ENCODE assay signal across 16 cellular contexts in the genomic region with DNA sequence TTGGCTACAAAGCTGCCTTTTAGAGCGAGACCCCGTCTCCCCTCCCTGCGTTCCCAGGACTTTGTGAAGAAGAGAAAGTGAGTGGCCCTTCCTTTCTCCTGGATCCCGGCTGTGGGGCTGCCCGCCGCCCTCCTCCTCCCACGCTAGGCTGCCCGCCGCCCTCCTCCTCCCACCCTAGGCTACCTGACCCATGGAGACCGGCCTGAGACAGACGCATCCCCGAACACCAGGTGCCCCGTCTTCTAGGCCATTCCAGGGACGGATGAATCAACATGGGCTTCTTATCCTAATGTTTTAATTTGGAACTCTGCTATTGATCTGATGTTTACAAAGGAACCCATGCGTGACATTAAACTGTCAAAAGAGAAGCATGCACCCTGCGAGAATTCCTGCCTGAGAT.
A peak's percentile ranks its signal among the peaks of the same experiment; 100 is the strongest.
DNase-seq lines count a peak whose midpoint lies in the region; ATAC-seq and TF ChIP-seq lines count a peak whose summit lies in the region.
"Had no signal": no experiment of that assay in that cellular context is flagged by ENCODE, and none has a peak within 500 bp of the region (broad histone marks: within the 10 kb centered on the region; RNA-seq: fewer than 3 reads in every experiment).

No MANE protein-coding gene starts in this region.

- peaks cover 3% of the 10 kb centered on the region for H3K4me1 Mint-ChIP-seq in activated naive CD8-positive, alpha-beta T cell treated with anti-CD3 and anti-CD28 coated beads, Interleukin-2, amount 10 ng/mL, durations not matched to agents 7 days and 5 days
- H3K4me1 Mint-ChIP-seq in activated naive CD8-positive, alpha-beta T cell treated with anti-CD3 and anti-CD28 coated beads, Interleukin-2, amount 50 U/mL, for 24 hours: peaks cover 9% of the 10 kb centered on the region
- H3K4me1 Mint-ChIP-seq in naive thymus-derived CD8-positive, alpha-beta T cell: peaks cover 0 to 14% (median 9%) of the 10 kb centered on the region in 4 donors

- no peak overlapping the region for H3K27ac Mint-ChIP-seq in activated naive CD8-positive, alpha-beta T cell treated with anti-CD3 and anti-CD28 coated beads, Interleukin-2, amount 10 ng/mL, durations not matched to agents 7 days and 5 days
- no peak overlapping the region for H3K27ac Mint-ChIP-seq in activated naive CD8-positive, alpha-beta T cell treated with anti-CD3 and anti-CD28 coated beads, Interleukin-2, amount 50 U/mL, for 24 hours
- peak overlapping the region in 2 of 10 donors; percentile 5 to 43 for H3K27ac Mint-ChIP-seq in naive thymus-derived CD8-positive, alpha-beta T cell
- H3K27ac Mint-ChIP-seq: stimulated activated memory B cell treated with anti-CD40 and anti-IgM and Interleukin-4, amounts not matched to agents 10 μg/mL and 1 μg/mL and 100 μg/mL, for 72 hours had no signal

- H3K4me1 ChIP-seq in iPS-20b (ENCODE audit: insufficient read depth, low read length) (peaks cover 13% of the 10 kb centered on the region), spleen (peaks cover 4 to 21% (median 11%) of the 10 kb centered on the region in 6 donors)
- H3K4me1 ChIP-seq: foreskin keratinocyte had no signal

- H3K36me3 Mint-ChIP-seq in activated naive CD8-positive, alpha-beta T cell treated with anti-CD3 and anti-CD28 coated beads, Interleukin-2, amount 10 ng/mL, durations not matched to agents 7 days and 5 days: no peaks in the 10 kb centered on the region
- no peaks in the 10 kb centered on the region for H3K36me3 Mint-ChIP-seq in activated naive CD8-positive, alpha-beta T cell treated with anti-CD3 and anti-CD28 coated beads, Interleukin-2, amount 50 U/mL, for 24 hours (ENCODE audit: low read depth)
- no peaks in the 10 kb centered on the region for H3K36me3 Mint-ChIP-seq in naive thymus-derived CD8-positive, alpha-beta T cell
- H3K36me3 Mint-ChIP-seq: stimulated activated memory B cell treated with anti-CD40 and anti-IgM and Interleukin-4, amounts not matched to agents 10 μg/mL and 1 μg/mL and 100 μg/mL, for 72 hours had no signal

- no peak for TF ChIP-seq POLR2A in spleen (IDR thresholded peaks at IDR 0.05)

- H3K9ac ChIP-seq in iPS-20b (ENCODE audit: low read depth, low read length): no peak overlapping the region

- intact Hi-C loops in spleen (cut with DNase I; ENCODE audit: low total_unique reads): loop anchor here (5.0 to 10.0 kb wide), 2 partner anchors 256 to 474 kb away; no protein-coding TSS in a partner anchor

- H3K27me3 Mint-ChIP-seq in activated naive CD8-positive, alpha-beta T cell treated with anti-CD3 and anti-CD28 coated beads, Interleukin-2, amount 10 ng/mL, durations not matched to agents 7 days and 5 days: peaks cover 39% of the 10 kb centered on the region
- peaks cover 32% of the 10 kb centered on the region for H3K27me3 Mint-ChIP-seq in activated naive CD8-positive, alpha-beta T cell treated with anti-CD3 and anti-CD28 coated beads, Interleukin-2, amount 50 U/mL, for 24 hours
- peaks cover 6 to 32% (median 20%) of the 10 kb centered on the region in 5 donors for H3K27me3 Mint-ChIP-seq in naive thymus-derived CD8-positive, alpha-beta T cell

- H3K9me3 ChIP-seq in iPS-20b (ENCODE audit: insufficient read depth, low read depth, low read length) (no peaks in the 10 kb centered on the region), spleen (no peaks in the 10 kb centered on the region)
- H3K9me3 ChIP-seq: lower lobe of right lung, ovary, testis had no signal

- peaks cover 38% of the 10 kb centered on the region for H3K27me3 ChIP-seq in iPS-20b (ENCODE audit: insufficient read depth, low read length)
- H3K27me3 ChIP-seq in spleen (replicated peaks in 1 of 7): peaks cover 4 to 40% (median 27%) of the 10 kb centered on the region in 7 donors
- H3K27me3 ChIP-seq: ovary, testis had no signal

- 81 to 91% (median 85%) methylated on average over 16 of the region's 16 CpGs for WGBS in spleen, 5 donors

- no peak for ATAC-seq in activated naive CD8-positive, alpha-beta T cell treated with anti-CD3 and anti-CD28 coated beads, Interleukin-2, amount 10 ng/mL, durations not matched to agents 7 days and 5 days (ENCODE audit: low read depth)
- no peak for ATAC-seq in activated naive CD8-positive, alpha-beta T cell treated with anti-CD3 and anti-CD28 coated beads, Interleukin-2, amount 50 U/mL, for 24 hours
- no peak for ATAC-seq in naive thymus-derived CD8-positive, alpha-beta T cell

- H3K27ac ChIP-seq in iPS-20b (ENCODE audit: low read length) (no peak overlapping the region), spleen (no peak overlapping the region)
- H3K27ac ChIP-seq: C4-2B, foreskin keratinocyte, lower lobe of right lung, ovary, testis had no signal

- H3K36me3 ChIP-seq in iPS-20b (ENCODE audit: insufficient read depth, low read depth, low read length) (no peaks in the 10 kb centered on the region), spleen (no peaks in the 10 kb centered on the region)
- H3K36me3 ChIP-seq: lower lobe of right lung, ovary had no signal

- no peak for TF ChIP-seq CTCF in spleen (IDR thresholded peaks at IDR 0.05 in 8 of 11, conservative IDR thresholded peaks at IDR 0.05 in 3 of 11)

- H3K4me3 ChIP-seq in iPS-20b (ENCODE audit: low read length) (peak overlapping the region; percentile 35; the same call in 1 of the 2 replicates), spleen (no peak overlapping the region)
- H3K4me3 ChIP-seq: lower lobe of right lung, ovary, testis had no signal

- POLR2A ChIA-PET in activated naive CD8-positive, alpha-beta T cell treated with anti-CD3 and anti-CD28 coated beads, Interleukin-2, amount 10 ng/mL, durations not matched to agents 7 days and 5 days (lab: Charles Lee): no interaction called here
- POLR2A ChIA-PET in naive thymus-derived CD8-positive, alpha-beta T cell (lab: Charles Lee): no interaction called here

- H3K4me3 Mint-ChIP-seq in activated naive CD8-positive, alpha-beta T cell treated with anti-CD3 and anti-CD28 coated beads, Interleukin-2, amount 10 ng/mL, durations not matched to agents 7 days and 5 days: no peak overlapping the region
- H3K4me3 Mint-ChIP-seq in activated naive CD8-positive, alpha-beta T cell treated with anti-CD3 and anti-CD28 coated beads, Interleukin-2, amount 50 U/mL, for 24 hours: no peak overlapping the region
- H3K4me3 Mint-ChIP-seq in naive thymus-derived CD8-positive, alpha-beta T cell: peak overlapping the region in 1 of 10 donors; percentile 43
- H3K4me3 Mint-ChIP-seq: central memory CD8-positive, alpha-beta T cell; stimulated activated memory B cell treated with anti-CD40 and anti-IgM and Interleukin-4, amounts not matched to agents 10 μg/mL and 1 μg/mL and 100 μg/mL, for 72 hours had no signal

- DNase-seq in activated naive CD8-positive, alpha-beta T cell treated with anti-CD3 and anti-CD28 coated beads, Interleukin-2, amount 10 ng/mL, durations not matched to agents 7 days and 5 days: peak; percentile 11
- no peak for DNase-seq in activated naive CD8-positive, alpha-beta T cell treated with anti-CD3 and anti-CD28 coated beads, Interleukin-2, amount 50 U/mL, for 24 hours
- DNase-seq in NCI-H69 (lab: John Stamatoyannopoulos, UW): peak; percentile 49
- peak; percentile 69 for DNase-seq in spleen
- DNase-seq in NCI-H446 (lab: John Stamatoyannopoulos, UW): no peak
- DNase-seq in T-helper 2 cell: no peak
- DNase-seq in naive thymus-derived CD8-positive, alpha-beta T cell: no peak
- DNase-seq: activated gamma-delta T cell had no signal

- no peaks in the 10 kb centered on the region for H3K9me3 Mint-ChIP-seq in activated naive CD8-positive, alpha-beta T cell treated with anti-CD3 and anti-CD28 coated beads, Interleukin-2, amount 10 ng/mL, durations not matched to agents 7 days and 5 days
- no peaks in the 10 kb centered on the region for H3K9me3 Mint-ChIP-seq in activated naive CD8-positive, alpha-beta T cell treated with anti-CD3 and anti-CD28 coated beads, Interleukin-2, amount 50 U/mL, for 24 hours
- no peaks in the 10 kb centered on the region for H3K9me3 Mint-ChIP-seq in naive thymus-derived CD8-positive, alpha-beta T cell
- H3K9me3 Mint-ChIP-seq: central memory CD8-positive, alpha-beta T cell; stimulated activated memory B cell treated with anti-CD40 and anti-IgM and Interleukin-4, amounts not matched to agents 10 μg/mL and 1 μg/mL and 100 μg/mL, for 72 hours had no signal

Comparison
In these comparisons a context has a peak if more than half of its experiments do, and no peak if none do; other contexts are left out.
1. DNase-seq: peak in activated naive CD8-positive, alpha-beta T cell treated with anti-CD3 and anti-CD28 coated beads, Interleukin-2, amount 10 ng/mL, durations not matched to agents 7 days and 5 days (single experiment), NCI-H69 (single experiment) and spleen (single experiment); none in activated naive CD8-positive, alpha-beta T cell treated with anti-CD3 and anti-CD28 coated beads, Interleukin-2, amount 50 U/mL, for 24 hours (single experiment), NCI-H446 (0 of 2), T-helper 2 cell (0 of 5) and naive thymus-derived CD8-positive, alpha-beta T cell (0 of 10).